35 cellular contexts compared by ENCODE assay signal in the genomic region with DNA sequence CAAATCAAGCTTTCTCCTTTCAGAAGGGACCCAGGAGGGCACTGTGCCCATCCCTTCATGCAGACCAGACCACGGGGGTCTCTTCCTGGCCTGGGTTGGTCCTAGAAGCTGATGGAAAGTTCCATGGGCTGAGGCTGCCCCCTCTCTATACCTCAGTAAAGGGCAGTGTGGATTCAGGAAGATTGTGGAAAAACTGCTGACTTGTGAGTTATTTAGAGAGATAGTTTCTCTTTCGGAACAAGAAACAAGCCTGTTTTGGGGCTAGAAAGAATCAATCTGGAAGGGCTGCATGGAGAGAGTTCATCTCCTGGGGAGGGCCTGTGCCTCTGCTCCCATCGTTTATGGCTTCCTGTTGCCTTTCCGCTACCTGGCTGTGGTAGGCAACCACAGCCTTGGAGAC. TPM values are rescaled to one million over a fixed set of nuclear protein-coding genes. Genes with fewer than 3 reads are reported as not detected.
"Had no signal": no experiment of that assay in that cellular context is flagged by ENCODE, and none has a peak within 500 bp of the region (broad histone marks: within the 10 kb centered on the region; RNA-seq: fewer than 3 reads in every experiment).

No MANE protein-coding gene starts in this region.

- H3K4me1 ChIP-seq: left lung, lower lobe of right lung, neural progenitor cell, pancreas, prostate gland, stomach, testis, thyroid gland, transverse colon, upper lobe of left lung had no signal

- FAIRE-seq: islet of Langerhans, kidney, pancreas, urothelium cell line had no signal

- H3K27ac ChIP-seq: left lung, lower lobe of right lung, neural progenitor cell, pancreas, prostate gland, skin epidermis, stomach, testis, thyroid gland, transverse colon, upper lobe of left lung had no signal

- H3K36me3 ChIP-seq: left lung, lower lobe of right lung, neural progenitor cell, pancreas, prostate gland, stomach, thyroid gland, transverse colon, upper lobe of left lung had no signal

- H3K27me3 ChIP-seq: pancreas, testis, thyroid gland, upper lobe of left lung had no signal

- H3K9me3 ChIP-seq: lower lobe of right lung, pancreas, prostate gland, testis, thyroid gland, transverse colon, upper lobe of left lung had no signal

- H3K4me2 ChIP-seq: neural progenitor cell had no signal

- H2AFZ ChIP-seq: neural progenitor cell had no signal

- ATAC-seq: left colon; left lung; natural killer cell; pancreas; right cardiac atrium; sciatic nerve; stimulated activated naive B cell treated with anti-CD40 and anti-IgM and Interleukin-4, amounts not matched to agents 10 μg/mL and 1 μg/mL and 100 μg/mL, for 72 hours; stimulated activated naive CD8-positive, alpha-beta T cell treated with anti-CD3 and anti-CD28 coated beads, Interleukin-15, Interleukin-2, amounts not matched to agents 100 U/mL and 50 U/mL, for 24 hours had no signal

- H3K4me3 ChIP-seq: left lung, lower lobe of right lung, neural progenitor cell, pancreas, prostate gland, skin epidermis, stomach, testis, thyroid gland, transverse colon, upper lobe of left lung had no signal

- H3K9ac ChIP-seq: neural progenitor cell had no signal

- DNase-seq: hippocampal formation; immature natural killer cell; kidney; left colon; left lung; lower lobe of right lung; mammary epithelial cell; mesenchymal stem cell; naive B cell; natural killer cell; nephron progenitor cell; pancreas; posterior cingulate gyrus; retina; right cardiac atrium; stimulated activated CD4-positive, alpha-beta T cell treated with anti-CD3 and anti-CD28 coated beads, Interleukin-12 subunit alpha, Interleukin-12 subunit beta, amount 100 ng/mL, for 4 hours; stimulated activated CD4-positive, alpha-beta T cell treated with anti-CD3 and anti-CD28 coated beads, Interleukin-15, amount 100 ng/mL, for 24 hours; stimulated activated CD4-positive, alpha-beta T cell treated with anti-CD3 and anti-CD28 coated beads, Interleukin-2, amount 100 ng/mL, for 24 hours; stimulated activated CD4-positive, alpha-beta T cell treated with anti-CD3 and anti-CD28 coated beads, Interleukin-4, amount 100 ng/mL, for 1 hour; stimulated activated naive B cell treated with anti-CD40 and anti-IgM and Interleukin-4, amounts not matched to agents 10 μg/mL and 1 μg/mL and 100 μg/mL, for 72 hours; stimulated activated naive CD8-positive, alpha-beta T cell treated with anti-CD3 and anti-CD28 coated beads, Interleukin-15, Interleukin-2, amounts not matched to agents 100 U/mL and 50 U/mL, for 24 hours; stomach; testis; thyroid gland; transverse colon had no signal

RNA-seq across cellular contexts. Expression of gene CHIT1, which starts 0.8 kb away (rescaled TPM):
- polyA plus RNA-seq: immature natural killer cell, mammary epithelial cell had no signal

RNA-seq across cellular contexts. Expression of gene CHI3L1, which starts 42.2 kb away (rescaled TPM):
- polyA plus RNA-seq: immature natural killer cell had no signal

RNA-seq across cellular contexts. Expression of gene MYBPH, which starts 53.0 kb away (rescaled TPM):
- total RNA-seq: kidney, left colon, lower lobe of right lung, mammary epithelial cell, mesothelial cell of epicardium, mononuclear cell, natural killer cell, pancreas, right cardiac atrium, sciatic nerve, stomach, transverse colon had no signal
- polyA plus RNA-seq: immature natural killer cell, liver, mammary epithelial cell, pancreas had no signal
